ENCODE assay signal across 32 cellular contexts in the genomic region with DNA sequence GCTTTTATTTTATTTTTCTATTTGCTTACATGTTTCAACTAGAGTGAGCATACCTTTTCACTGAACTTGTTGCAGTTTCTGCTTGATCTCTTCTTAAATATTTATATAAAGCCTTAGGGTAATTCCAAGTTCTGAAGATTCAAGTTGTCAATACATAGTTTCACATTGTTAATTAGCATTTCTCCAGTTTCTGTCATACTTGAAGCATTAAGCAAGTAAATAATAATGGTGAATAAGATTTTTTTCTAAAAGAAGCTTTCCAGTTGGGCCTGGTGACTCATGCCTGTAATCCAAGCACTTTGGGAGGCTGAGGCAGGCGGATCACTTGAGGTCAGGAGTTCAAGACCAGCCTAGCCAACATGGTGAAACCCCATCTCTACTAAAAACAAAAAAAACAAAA. TPM values are rescaled to one million over a fixed set of nuclear protein-coding genes. Genes with fewer than 3 reads are reported as not detected.
DNase-seq lines count a peak whose midpoint lies in the region; ATAC-seq, FAIRE-seq and TF ChIP-seq lines count a peak whose summit lies in the region.
"Had no signal": no experiment of that assay in that cellular context is flagged by ENCODE, and none has a peak within 500 bp of the region (broad histone marks: within the 10 kb centered on the region; RNA-seq: fewer than 3 reads in every experiment).

No MANE protein-coding gene starts in this region.

- H3K36me3 ChIP-seq in MG63 (peaks cover 13% of the 10 kb centered on the region), psoas muscle (ENCODE audit: insufficient read depth in 1 of 2, low read depth in 1 of 2) (peaks cover 0 to 39% of the 10 kb centered on the region in 2 donors)

- H3K9me3 ChIP-seq in MG63 (no peaks in the 10 kb centered on the region), psoas muscle (no peaks in the 10 kb centered on the region)
- H3K9me3 ChIP-seq: esophagus squamous epithelium, suprapubic skin had no signal

- H3K4me1 ChIP-seq in foreskin keratinocyte (peaks cover 4% of the 10 kb centered on the region), psoas muscle (no peaks in the 10 kb centered on the region)
- H3K4me1 ChIP-seq: suprapubic skin had no signal

- H3K27ac Mint-ChIP-seq in T-cell (no peak overlapping the region), CD14-positive monocyte (no peak overlapping the region)
- H3K27ac Mint-ChIP-seq: activated CD4-positive, alpha-beta T cell treated with anti-CD3 and anti-CD28 coated beads, Interleukin-2, amount 10 ng/mL, durations not matched to agents 24 days and 14 days; activated naive CD4-positive, alpha-beta T cell treated with anti-CD3 and anti-CD28 coated beads, Interleukin-2, amount 50 U/mL, for 72 hours; CD8-positive, alpha-beta T cell; dendritic cell treated with granulocyte-macrophage colony-stimulating factor and Interleukin-4, amounts not matched to agents 40 ng/mL and 50 ng/mL, for 4 days; memory B cell; stimulated activated effector memory CD8-positive, alpha-beta T cell treated with anti-CD3 and anti-CD28 coated beads, Interleukin-12 subunit alpha, Interleukin-12 subunit beta, amount 100 ng/mL, for 72 hours; WTC11 had no signal

- ATAC-seq in foreskin keratinocyte: no peak
- no peak for ATAC-seq in T-cell (replicated peaks in 1 of 4)
- no peak for ATAC-seq in psoas muscle
- ATAC-seq: activated naive CD4-positive, alpha-beta T cell treated with anti-CD3 and anti-CD28 coated beads, Interleukin-2, amount 50 U/mL, for 72 hours; CD8-positive, alpha-beta T cell; left lobe of liver; stimulated activated effector memory CD8-positive, alpha-beta T cell treated with anti-CD3 and anti-CD28 coated beads, Interleukin-12 subunit alpha, Interleukin-12 subunit beta, amount 100 ng/mL, for 72 hours; WTC11 had no signal

- TF ChIP-seq CTCF in AG10803 (conservative IDR thresholded peaks at IDR 0.05; ENCODE audit: low read length) (no peak), choroid plexus epithelial cell (conservative IDR thresholded peaks at IDR 0.05; ENCODE audit: low read depth, low read length) (no peak), foreskin keratinocyte (conservative IDR thresholded peaks at IDR 0.05) (no peak), CD14-positive monocyte (IDR thresholded peaks at IDR 0.05) (no peak), psoas muscle (IDR thresholded peaks at IDR 0.05) (no peak), D721Med (IDR thresholded peaks at IDR 0.05; ENCODE audit: insufficient read depth, missing control alignments) (no peak)

- peak; percentile 25 for DNase-seq in AG10803 (ENCODE audit: low read depth)
- DNase-seq in MG63: peak; percentile 35
- peak; percentile 39 for DNase-seq in choroid plexus epithelial cell (ENCODE audit: low read depth)
- peak; percentile 73 to 85 for DNase-seq in foreskin keratinocyte
- no peak for DNase-seq in T-cell
- no peak for DNase-seq in CD14-positive monocyte (ENCODE audit: low spot score)
- DNase-seq in psoas muscle: no peak
- no peak for DNase-seq in D721Med (ENCODE audit: insufficient read length, low spot score)
- DNase-seq: activated CD4-positive, alpha-beta T cell treated with anti-CD3 and anti-CD28 coated beads, Interleukin-2, amount 10 ng/mL, durations not matched to agents 24 days and 14 days; activated CD8-positive, alpha-beta memory T cell treated with anti-CD3 and anti-CD28 coated beads for 24 hours; activated T-cell treated with anti-CD3 and anti-CD28 coated beads for 4 hours; anterior cingulate cortex; CD8-positive, alpha-beta T cell; DMS 273 treated with DMSO at 0.1 percent for 48 hours; esophagus squamous epithelium; glutamatergic neuron; NCI-H1105; NCI-H187; NCI-H446 treated with DMSO at 0.1 percent for 48 hours; SIG-M5; SW 1271 had no signal

- no peaks in the 10 kb centered on the region for H3K27me3 ChIP-seq in MG63
- no peaks in the 10 kb centered on the region for H3K27me3 ChIP-seq in foreskin keratinocyte
- H3K27me3 ChIP-seq in psoas muscle (ENCODE audit: insufficient read depth in 3 of 3, low read length in 2 of 3): no peaks in the 10 kb centered on the region
- H3K27me3 ChIP-seq: esophagus squamous epithelium, suprapubic skin had no signal

- H3K4me3 ChIP-seq in AG10803 (ENCODE audit: low read length): no peak overlapping the region
- no peak overlapping the region for H3K4me3 ChIP-seq in MG63
- H3K4me3 ChIP-seq in choroid plexus epithelial cell (ENCODE audit: low read depth, low read length): no peak overlapping the region
- no peak overlapping the region for H3K4me3 ChIP-seq in psoas muscle
- H3K4me3 ChIP-seq: esophagus squamous epithelium, suprapubic skin had no signal

- H3K36me3 Mint-ChIP-seq in T-cell (peaks cover 47% of the 10 kb centered on the region), CD14-positive monocyte (peaks cover 44 to 48% of the 10 kb centered on the region in 2 donors)

- intact Hi-C loops in CD14-positive monocyte (cut with micrococcal nuclease): loop anchor here in 1 of 2 donors (5.0 kb wide), 1 partner anchor 289 kb away; no protein-coding TSS in a partner anchor
- intact Hi-C loops in psoas muscle (cut with DNase I): no loop called here

- WGBS in psoas muscle, 3 donors: 91 to 95% (median 95%) methylated on average over 1 of the region's 1 CpG

- H3K4me3 Mint-ChIP-seq in T-cell: no peak overlapping the region
- no peak overlapping the region for H3K4me3 Mint-ChIP-seq in CD14-positive monocyte
- H3K4me3 Mint-ChIP-seq: activated CD4-positive, alpha-beta T cell treated with anti-CD3 and anti-CD28 coated beads, Interleukin-2, amount 10 ng/mL, durations not matched to agents 24 days and 14 days; CD8-positive, alpha-beta T cell; central memory CD8-positive, alpha-beta T cell; dendritic cell treated with granulocyte-macrophage colony-stimulating factor and Interleukin-4, amounts not matched to agents 40 ng/mL and 50 ng/mL, for 4 days; memory B cell; stimulated activated effector memory CD8-positive, alpha-beta T cell treated with anti-CD3 and anti-CD28 coated beads, Interleukin-12 subunit alpha, Interleukin-12 subunit beta, amount 100 ng/mL, for 72 hours; WTC11 had no signal

- H3K4me1 Mint-ChIP-seq in T-cell: peaks cover 17 to 19% (median 18%) of the 10 kb centered on the region in 3 donors
- peaks cover 10% of the 10 kb centered on the region for H3K4me1 Mint-ChIP-seq in CD14-positive monocyte

- POLR2A ChIA-PET in T-cell (lab: Charles Lee): no interaction called here

- no peak for FAIRE-seq in D721Med (lab: Jason Lieb, UNC)
- FAIRE-seq: GM12892, islet of Langerhans, RCC 7860 had no signal

- no peaks in the 10 kb centered on the region for H3K27me3 Mint-ChIP-seq in T-cell
- H3K27me3 Mint-ChIP-seq in CD14-positive monocyte (ENCODE audit: low read depth in 3 of 3): peaks cover 0 to 1% (median 0%) of the 10 kb centered on the region in 3 donors
- H3K27me3 Mint-ChIP-seq: activated CD4-positive, alpha-beta T cell treated with anti-CD3 and anti-CD28 coated beads, Interleukin-2, amount 10 ng/mL, durations not matched to agents 24 days and 14 days; central memory CD8-positive, alpha-beta T cell; dendritic cell treated with granulocyte-macrophage colony-stimulating factor and Interleukin-4, amounts not matched to agents 40 ng/mL and 50 ng/mL, for 4 days; memory B cell had no signal

- no peak overlapping the region for H3K27ac ChIP-seq in foreskin keratinocyte
- H3K27ac ChIP-seq in psoas muscle: no peak overlapping the region
- H3K27ac ChIP-seq: suprapubic skin had no signal

- H3K9me3 Mint-ChIP-seq in T-cell (no peaks in the 10 kb centered on the region), CD14-positive monocyte (no peaks in the 10 kb centered on the region)
- H3K9me3 Mint-ChIP-seq: activated CD4-positive, alpha-beta T cell treated with anti-CD3 and anti-CD28 coated beads, Interleukin-2, amount 10 ng/mL, durations not matched to agents 24 days and 14 days; activated naive CD4-positive, alpha-beta T cell treated with anti-CD3 and anti-CD28 coated beads, Interleukin-2, amount 50 U/mL, for 72 hours; CD8-positive, alpha-beta T cell; central memory CD8-positive, alpha-beta T cell; dendritic cell treated with granulocyte-macrophage colony-stimulating factor and Interleukin-4, amounts not matched to agents 40 ng/mL and 50 ng/mL, for 4 days; memory B cell; stimulated activated effector memory CD8-positive, alpha-beta T cell treated with anti-CD3 and anti-CD28 coated beads, Interleukin-12 subunit alpha, Interleukin-12 subunit beta, amount 100 ng/mL, for 72 hours; WTC11 had no signal

- CTCF ChIA-PET in T-cell (lab: Charles Lee): interaction anchor here in 1 of 2 donors (0.7 kb wide), 1 partner anchor 288 kb away, joined by 3 read pairs; no protein-coding TSS in a partner anchor

RNA-seq across cellular contexts. Expression of gene CALML4, which starts 53.9 kb away (rescaled TPM):
- total RNA-seq in MG63 (2014; rRNA removed; shearing (Covaris generic); ENCODE audit: low replicate concordance): 0.82 and 3.3 TPM in 2 replicates
- 4.3 and 4.4 TPM in 2 replicates for total RNA-seq in foreskin keratinocyte
- polyA plus RNA-seq in foreskin keratinocyte: 5.5 and 8.1 TPM in 2 replicates
- 1 to 10 TPM; 2.4 to 5.4 (median 3.3) TPM for total RNA-seq in T-cell
- polyA plus RNA-seq in CD14-positive monocyte: 10 to 100 TPM; 38.8 to 44.5 TPM
- total RNA-seq in psoas muscle: 1 to 10 TPM; 1.0 to 2.2 (median 1.3) TPM
- polyA plus RNA-seq in psoas muscle: 1 to 10 TPM in 2 of 3 donors, under 1 TPM in 1; 0.85 to 1.5 (median 1.4) TPM

Comparison
In these comparisons a context has a peak if more than half of its experiments do, and no peak if none do; other contexts are left out.
1. DNase-seq: peak in AG10803 (single experiment), MG63 (single experiment), choroid plexus epithelial cell (single experiment) and foreskin keratinocyte (2 of 2); none in T-cell (0 of 34), CD14-positive monocyte (single experiment), psoas muscle (0 of 2) and D721Med (single experiment).